In genomic region chr3:68352031-68352430, GRCh38 we compare ENCODE assay signal across 36 cellular contexts.
"Had no signal": no experiment of that assay in that cellular context is flagged by ENCODE, and none has a peak within 500 bp of the region (broad histone marks: within the 10 kb centered on the region; RNA-seq: fewer than 3 reads in every experiment).

No MANE protein-coding gene starts in this region.

- H3K4me1 ChIP-seq: ascending aorta, breast epithelium had no signal

- ATAC-seq: activated CD4-positive, alpha-beta T cell treated with anti-CD3 and anti-CD28 coated beads for 36 hours; activated CD4-positive, CD25-positive, alpha-beta regulatory T cell treated with anti-CD3 and anti-CD28 coated beads, Interleukin-2, amount 50 U/mL, for 24 hours; activated CD8-positive, alpha-beta memory T cell treated with anti-CD3 and anti-CD28 coated beads, Interleukin-2, amount 10 ng/mL, durations not matched to agents 7 days and 5 days; activated CD8-positive, alpha-beta T cell treated with anti-CD3 and anti-CD28 coated beads, Interleukin-2, amount 10 ng/mL, durations not matched to agents 7 days and 5 days; activated naive CD8-positive, alpha-beta T cell treated with anti-CD3 and anti-CD28 coated beads, Interleukin-2, amount 50 U/mL, for 24 hours; WTC11 had no signal

- H3K4me3 ChIP-seq: ascending aorta, breast epithelium had no signal

- H3K4me1 Mint-ChIP-seq: activated CD4-positive, alpha-beta memory T cell treated with anti-CD3 and anti-CD28 coated beads, Interleukin-2, amount 10 ng/mL, durations not matched to agents 7 days and 5 days; activated CD4-positive, alpha-beta T cell treated with anti-CD3 and anti-CD28 coated beads for 36 hours; activated CD4-positive, alpha-beta T cell treated with anti-CD3 and anti-CD28 coated beads, Interleukin-2, amount 10 ng/mL, durations not matched to agents 7 days and 5 days; activated CD8-positive, alpha-beta memory T cell treated with anti-CD3 and anti-CD28 coated beads, Interleukin-2, amount 10 ng/mL, durations not matched to agents 7 days and 5 days; activated naive CD4-positive, alpha-beta T cell treated with anti-CD3 and anti-CD28 coated beads, Interleukin-2, amount 10 ng/mL, durations not matched to agents 7 days and 5 days; activated naive CD4-positive, alpha-beta T cell treated with anti-CD3 and anti-CD28 coated beads, Interleukin-2, amount 50 U/mL, for 24 hours; activated naive CD8-positive, alpha-beta T cell treated with anti-CD3 and anti-CD28 coated beads, Interleukin-2, amount 10 ng/mL, durations not matched to agents 7 days and 5 days; activated naive CD8-positive, alpha-beta T cell treated with anti-CD3 and anti-CD28 coated beads, Interleukin-2, amount 50 U/mL, for 24 hours; brain had no signal

- H3K36me3 Mint-ChIP-seq: activated CD8-positive, alpha-beta memory T cell treated with anti-CD3 and anti-CD28 coated beads, Interleukin-2, amount 10 ng/mL, durations not matched to agents 7 days and 5 days; activated naive CD4-positive, alpha-beta T cell treated with anti-CD3 and anti-CD28 coated beads, Interleukin-2, amount 10 ng/mL, durations not matched to agents 7 days and 5 days; brain; WTC11 had no signal

- H3K9me3 Mint-ChIP-seq: activated CD4-positive, alpha-beta T cell treated with anti-CD3 and anti-CD28 coated beads, Interleukin-2, amount 10 ng/mL, durations not matched to agents 7 days and 5 days; activated naive CD4-positive, alpha-beta T cell treated with anti-CD3 and anti-CD28 coated beads, Interleukin-2, amount 10 ng/mL, durations not matched to agents 7 days and 5 days; activated naive CD4-positive, alpha-beta T cell treated with anti-CD3 and anti-CD28 coated beads, Interleukin-2, amount 50 U/mL, for 24 hours; activated naive CD8-positive, alpha-beta T cell treated with anti-CD3 and anti-CD28 coated beads, Interleukin-2, amount 50 U/mL, for 24 hours; activated T-cell treated with anti-CD3 and anti-CD28 coated beads, Interleukin-2, amount 50 U/mL, for 24 hours; activated T-helper 2 cell treated with anti-CD3 and anti-CD28 coated beads, Interferon-gamma antibody, Interleukin-2, Interleukin-4, amounts not matched to agents 10 μg/mL and 5 μg/mL and 100 μg/mL, durations not matched to agents 14 hours and 24 hours and 36 hours; brain; T-helper 2 cell treated with Interferon-gamma antibody and Interleukin-4, amounts not matched to agents 5 μg/mL and 100 μg/mL, for 36 hours had no signal

- H3K36me3 ChIP-seq: ascending aorta, breast epithelium, WERI-Rb-1 had no signal

- H3K27ac ChIP-seq: ascending aorta, breast epithelium, WERI-Rb-1 had no signal

- DNase-seq: activated CD4-positive, alpha-beta memory T cell treated with anti-CD3 and anti-CD28 coated beads, Interleukin-2, amount 10 ng/mL, durations not matched to agents 7 days and 5 days; activated CD4-positive, alpha-beta T cell treated with anti-CD3 and anti-CD28 coated beads for 1 hour; activated CD4-positive, alpha-beta T cell treated with anti-CD3 and anti-CD28 coated beads for 36 hours; activated CD4-positive, alpha-beta T cell treated with anti-CD3 and anti-CD28 coated beads for 48 hours; activated CD4-positive, alpha-beta T cell treated with anti-CD3 and anti-CD28 coated beads, Interleukin-2, amount 10 ng/mL, durations not matched to agents 7 days and 5 days; activated CD4-positive, alpha-beta T cell treated with anti-CD3 and anti-CD28 coated beads, Interleukin-2, amount 50 U/mL, for 48 hours; activated CD4-positive, CD25-positive, alpha-beta regulatory T cell; activated CD8-positive, alpha-beta memory T cell treated with anti-CD3 and anti-CD28 coated beads for 24 hours; activated CD8-positive, alpha-beta memory T cell treated with anti-CD3 and anti-CD28 coated beads, Interleukin-2, amount 10 ng/mL, durations not matched to agents 7 days and 5 days; activated CD8-positive, alpha-beta memory T cell treated with anti-CD3 and anti-CD28 coated beads, Interleukin-2, amount 50 U/mL, for 48 hours; activated CD8-positive, alpha-beta T cell treated with anti-CD3 and anti-CD28 coated beads, Interleukin-2, amount 10 ng/mL, durations not matched to agents 7 days and 5 days; activated effector memory CD4-positive, alpha-beta T cell treated with Interleukin-2 at 50 U/mL for 16 hours; activated gamma-delta T cell; activated naive CD4-positive, alpha-beta T cell treated with anti-CD3 and anti-CD28 coated beads, Interleukin-2, amount 10 ng/mL, durations not matched to agents 7 days and 5 days; activated naive CD4-positive, alpha-beta T cell treated with Interleukin-2 at 50 U/mL for 16 hours; activated naive CD8-positive, alpha-beta T cell treated with anti-CD3 and anti-CD28 coated beads, Interleukin-2, amount 10 ng/mL, durations not matched to agents 7 days and 5 days; activated naive CD8-positive, alpha-beta T cell treated with anti-CD3 and anti-CD28 coated beads, Interleukin-2, amount 50 U/mL, for 24 hours; activated T-cell treated with anti-CD3 and anti-CD28 coated beads, Interleukin-2, amount 50 U/mL, for 24 hours; activated T-cell treated with anti-CD3 and anti-CD28 coated beads, Interleukin-2, amount 50 U/mL, for 48 hours; amygdala; anterior cingulate cortex; central memory CD4-positive, alpha-beta T cell; T-helper 1 cell; T-helper 2 cell; T-helper 9 cell; WERI-Rb-1 had no signal

- H3K9me3 ChIP-seq: ascending aorta, breast epithelium had no signal

- H3K27me3 Mint-ChIP-seq: activated CD4-positive, alpha-beta memory T cell treated with anti-CD3 and anti-CD28 coated beads, Interleukin-2, amount 10 ng/mL, durations not matched to agents 7 days and 5 days; activated CD8-positive, alpha-beta memory T cell treated with anti-CD3 and anti-CD28 coated beads, Interleukin-2, amount 10 ng/mL, durations not matched to agents 7 days and 5 days; activated naive CD4-positive, alpha-beta T cell treated with anti-CD3 and anti-CD28 coated beads, Interleukin-2, amount 10 ng/mL, durations not matched to agents 7 days and 5 days; activated naive CD4-positive, alpha-beta T cell treated with anti-CD3 and anti-CD28 coated beads, Interleukin-2, amount 50 U/mL, for 24 hours; activated naive CD8-positive, alpha-beta T cell treated with anti-CD3 and anti-CD28 coated beads, Interleukin-2, amount 10 ng/mL, durations not matched to agents 7 days and 5 days; activated T-cell treated with anti-CD3 and anti-CD28 coated beads, Interleukin-2, amount 50 U/mL, for 24 hours had no signal

- H3K27me3 ChIP-seq: ascending aorta, breast epithelium had no signal

- H3K4me3 Mint-ChIP-seq: activated CD4-positive, alpha-beta memory T cell treated with anti-CD3 and anti-CD28 coated beads, Interleukin-2, amount 10 ng/mL, durations not matched to agents 7 days and 5 days; activated CD4-positive, alpha-beta T cell treated with anti-CD3 and anti-CD28 coated beads for 36 hours; activated CD4-positive, alpha-beta T cell treated with anti-CD3 and anti-CD28 coated beads, Interleukin-2, amount 10 ng/mL, durations not matched to agents 7 days and 5 days; activated CD8-positive, alpha-beta memory T cell treated with anti-CD3 and anti-CD28 coated beads, Interleukin-2, amount 10 ng/mL, durations not matched to agents 7 days and 5 days; activated CD8-positive, alpha-beta T cell treated with anti-CD3 and anti-CD28 coated beads, Interleukin-2, amount 10 ng/mL, durations not matched to agents 7 days and 5 days; activated naive CD4-positive, alpha-beta T cell treated with anti-CD3 and anti-CD28 coated beads, Interleukin-2, amount 10 ng/mL, durations not matched to agents 7 days and 5 days; activated naive CD4-positive, alpha-beta T cell treated with anti-CD3 and anti-CD28 coated beads, Interleukin-2, amount 50 U/mL, for 24 hours; activated naive CD8-positive, alpha-beta T cell; activated naive CD8-positive, alpha-beta T cell treated with anti-CD3 and anti-CD28 coated beads, Interleukin-2, amount 10 ng/mL, durations not matched to agents 7 days and 5 days; activated naive CD8-positive, alpha-beta T cell treated with anti-CD3 and anti-CD28 coated beads, Interleukin-2, amount 50 U/mL, for 24 hours; activated T-cell treated with anti-CD3 and anti-CD28 coated beads, Interleukin-2, amount 50 U/mL, for 24 hours; brain; T-helper 1 cell treated with Interleukin-12 subunit alpha and Interleukin-12 subunit beta and Interleukin-4 antibody, amounts not matched to agents 30 μg/mL and 1 μg/mL, for 36 hours; T-helper 2 cell treated with Interferon-gamma antibody and Interleukin-4, amounts not matched to agents 5 μg/mL and 100 μg/mL, for 36 hours; WTC11 had no signal

- H3K27ac Mint-ChIP-seq: activated CD4-positive, alpha-beta memory T cell treated with anti-CD3 and anti-CD28 coated beads, Interleukin-2, amount 10 ng/mL, durations not matched to agents 7 days and 5 days; activated CD4-positive, alpha-beta T cell treated with anti-CD3 and anti-CD28 coated beads for 36 hours; activated CD4-positive, alpha-beta T cell treated with anti-CD3 and anti-CD28 coated beads, Interleukin-2, amount 10 ng/mL, durations not matched to agents 7 days and 5 days; activated CD8-positive, alpha-beta memory T cell treated with anti-CD3 and anti-CD28 coated beads, Interleukin-2, amount 10 ng/mL, durations not matched to agents 7 days and 5 days; activated CD8-positive, alpha-beta T cell treated with anti-CD3 and anti-CD28 coated beads, Interleukin-2, amount 10 ng/mL, durations not matched to agents 7 days and 5 days; activated naive CD4-positive, alpha-beta T cell treated with anti-CD3 and anti-CD28 coated beads, Interleukin-2, amount 10 ng/mL, durations not matched to agents 7 days and 5 days; activated naive CD4-positive, alpha-beta T cell treated with anti-CD3 and anti-CD28 coated beads, Interleukin-2, amount 50 U/mL, for 24 hours; activated naive CD8-positive, alpha-beta T cell; activated naive CD8-positive, alpha-beta T cell treated with anti-CD3 and anti-CD28 coated beads, Interleukin-2, amount 10 ng/mL, durations not matched to agents 7 days and 5 days; activated naive CD8-positive, alpha-beta T cell treated with anti-CD3 and anti-CD28 coated beads, Interleukin-2, amount 50 U/mL, for 24 hours; activated T-cell treated with anti-CD3 and anti-CD28 coated beads, Interleukin-2, amount 50 U/mL, for 24 hours; activated T-helper 2 cell treated with anti-CD3 and anti-CD28 coated beads, Interferon-gamma antibody, Interleukin-2, Interleukin-4, amounts not matched to agents 10 μg/mL and 5 μg/mL and 100 μg/mL, durations not matched to agents 14 hours and 24 hours and 36 hours; brain; T-helper 1 cell treated with Interleukin-12 subunit alpha and Interleukin-12 subunit beta and Interleukin-4 antibody, amounts not matched to agents 30 μg/mL and 1 μg/mL, for 36 hours; T-helper 2 cell treated with Interferon-gamma antibody and Interleukin-4, amounts not matched to agents 5 μg/mL and 100 μg/mL, for 36 hours; WTC11 had no signal
